ENCODE assay signal across 1 cellular context in the genomic region with DNA sequence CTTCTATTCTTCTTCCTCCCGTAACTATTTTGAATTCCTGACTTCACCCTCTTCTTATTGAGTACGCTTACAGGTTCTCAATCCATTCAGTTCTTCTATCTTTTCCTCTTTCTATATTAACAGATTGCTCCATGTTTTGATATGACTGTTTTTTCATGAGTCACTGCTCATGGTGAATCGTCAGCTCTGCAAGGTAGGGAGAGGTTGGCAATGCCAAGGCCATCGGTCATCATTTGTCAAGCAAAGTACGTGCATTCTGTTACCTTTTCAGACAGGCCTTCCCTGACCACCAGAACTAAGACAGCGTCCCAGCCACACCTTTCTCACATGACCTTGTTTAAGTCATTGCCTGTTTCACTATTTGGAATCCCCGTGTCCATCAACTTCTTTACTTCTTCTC.
TF ChIP-seq lines count a peak whose summit lies in the region.

No MANE protein-coding gene starts in this region.

TF ChIP-seq in GM23338, 12 proteins besides CTCF, POLR2A, EP300 and RAD21 (continued from another document):
- TF ChIP-seq, protein P1, sequence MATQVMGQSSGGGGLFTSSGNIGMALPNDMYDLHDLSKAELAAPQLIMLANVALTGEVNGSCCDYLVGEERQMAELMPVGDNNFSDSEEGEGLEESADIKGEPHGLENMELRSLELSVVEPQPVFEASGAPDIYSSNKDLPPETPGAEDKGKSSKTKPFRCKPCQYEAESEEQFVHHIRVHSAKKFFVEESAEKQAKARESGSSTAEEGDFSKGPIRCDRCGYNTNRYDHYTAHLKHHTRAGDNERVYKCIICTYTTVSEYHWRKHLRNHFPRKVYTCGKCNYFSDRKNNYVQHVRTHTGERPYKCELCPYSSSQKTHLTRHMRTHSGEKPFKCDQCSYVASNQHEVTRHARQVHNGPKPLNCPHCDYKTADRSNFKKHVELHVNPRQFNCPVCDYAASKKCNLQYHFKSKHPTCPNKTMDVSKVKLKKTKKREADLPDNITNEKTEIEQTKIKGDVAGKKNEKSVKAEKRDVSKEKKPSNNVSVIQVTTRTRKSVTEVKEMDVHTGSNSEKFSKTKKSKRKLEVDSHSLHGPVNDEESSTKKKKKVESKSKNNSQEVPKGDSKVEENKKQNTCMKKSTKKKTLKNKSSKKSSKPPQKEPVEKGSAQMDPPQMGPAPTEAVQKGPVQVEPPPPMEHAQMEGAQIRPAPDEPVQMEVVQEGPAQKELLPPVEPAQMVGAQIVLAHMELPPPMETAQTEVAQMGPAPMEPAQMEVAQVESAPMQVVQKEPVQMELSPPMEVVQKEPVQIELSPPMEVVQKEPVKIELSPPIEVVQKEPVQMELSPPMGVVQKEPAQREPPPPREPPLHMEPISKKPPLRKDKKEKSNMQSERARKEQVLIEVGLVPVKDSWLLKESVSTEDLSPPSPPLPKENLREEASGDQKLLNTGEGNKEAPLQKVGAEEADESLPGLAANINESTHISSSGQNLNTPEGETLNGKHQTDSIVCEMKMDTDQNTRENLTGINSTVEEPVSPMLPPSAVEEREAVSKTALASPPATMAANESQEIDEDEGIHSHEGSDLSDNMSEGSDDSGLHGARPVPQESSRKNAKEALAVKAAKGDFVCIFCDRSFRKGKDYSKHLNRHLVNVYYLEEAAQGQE (IDR thresholded peaks at IDR 0.05; ENCODE audit: unreplicated experiment), result no peak
- TF ChIP-seq, protein P2, sequence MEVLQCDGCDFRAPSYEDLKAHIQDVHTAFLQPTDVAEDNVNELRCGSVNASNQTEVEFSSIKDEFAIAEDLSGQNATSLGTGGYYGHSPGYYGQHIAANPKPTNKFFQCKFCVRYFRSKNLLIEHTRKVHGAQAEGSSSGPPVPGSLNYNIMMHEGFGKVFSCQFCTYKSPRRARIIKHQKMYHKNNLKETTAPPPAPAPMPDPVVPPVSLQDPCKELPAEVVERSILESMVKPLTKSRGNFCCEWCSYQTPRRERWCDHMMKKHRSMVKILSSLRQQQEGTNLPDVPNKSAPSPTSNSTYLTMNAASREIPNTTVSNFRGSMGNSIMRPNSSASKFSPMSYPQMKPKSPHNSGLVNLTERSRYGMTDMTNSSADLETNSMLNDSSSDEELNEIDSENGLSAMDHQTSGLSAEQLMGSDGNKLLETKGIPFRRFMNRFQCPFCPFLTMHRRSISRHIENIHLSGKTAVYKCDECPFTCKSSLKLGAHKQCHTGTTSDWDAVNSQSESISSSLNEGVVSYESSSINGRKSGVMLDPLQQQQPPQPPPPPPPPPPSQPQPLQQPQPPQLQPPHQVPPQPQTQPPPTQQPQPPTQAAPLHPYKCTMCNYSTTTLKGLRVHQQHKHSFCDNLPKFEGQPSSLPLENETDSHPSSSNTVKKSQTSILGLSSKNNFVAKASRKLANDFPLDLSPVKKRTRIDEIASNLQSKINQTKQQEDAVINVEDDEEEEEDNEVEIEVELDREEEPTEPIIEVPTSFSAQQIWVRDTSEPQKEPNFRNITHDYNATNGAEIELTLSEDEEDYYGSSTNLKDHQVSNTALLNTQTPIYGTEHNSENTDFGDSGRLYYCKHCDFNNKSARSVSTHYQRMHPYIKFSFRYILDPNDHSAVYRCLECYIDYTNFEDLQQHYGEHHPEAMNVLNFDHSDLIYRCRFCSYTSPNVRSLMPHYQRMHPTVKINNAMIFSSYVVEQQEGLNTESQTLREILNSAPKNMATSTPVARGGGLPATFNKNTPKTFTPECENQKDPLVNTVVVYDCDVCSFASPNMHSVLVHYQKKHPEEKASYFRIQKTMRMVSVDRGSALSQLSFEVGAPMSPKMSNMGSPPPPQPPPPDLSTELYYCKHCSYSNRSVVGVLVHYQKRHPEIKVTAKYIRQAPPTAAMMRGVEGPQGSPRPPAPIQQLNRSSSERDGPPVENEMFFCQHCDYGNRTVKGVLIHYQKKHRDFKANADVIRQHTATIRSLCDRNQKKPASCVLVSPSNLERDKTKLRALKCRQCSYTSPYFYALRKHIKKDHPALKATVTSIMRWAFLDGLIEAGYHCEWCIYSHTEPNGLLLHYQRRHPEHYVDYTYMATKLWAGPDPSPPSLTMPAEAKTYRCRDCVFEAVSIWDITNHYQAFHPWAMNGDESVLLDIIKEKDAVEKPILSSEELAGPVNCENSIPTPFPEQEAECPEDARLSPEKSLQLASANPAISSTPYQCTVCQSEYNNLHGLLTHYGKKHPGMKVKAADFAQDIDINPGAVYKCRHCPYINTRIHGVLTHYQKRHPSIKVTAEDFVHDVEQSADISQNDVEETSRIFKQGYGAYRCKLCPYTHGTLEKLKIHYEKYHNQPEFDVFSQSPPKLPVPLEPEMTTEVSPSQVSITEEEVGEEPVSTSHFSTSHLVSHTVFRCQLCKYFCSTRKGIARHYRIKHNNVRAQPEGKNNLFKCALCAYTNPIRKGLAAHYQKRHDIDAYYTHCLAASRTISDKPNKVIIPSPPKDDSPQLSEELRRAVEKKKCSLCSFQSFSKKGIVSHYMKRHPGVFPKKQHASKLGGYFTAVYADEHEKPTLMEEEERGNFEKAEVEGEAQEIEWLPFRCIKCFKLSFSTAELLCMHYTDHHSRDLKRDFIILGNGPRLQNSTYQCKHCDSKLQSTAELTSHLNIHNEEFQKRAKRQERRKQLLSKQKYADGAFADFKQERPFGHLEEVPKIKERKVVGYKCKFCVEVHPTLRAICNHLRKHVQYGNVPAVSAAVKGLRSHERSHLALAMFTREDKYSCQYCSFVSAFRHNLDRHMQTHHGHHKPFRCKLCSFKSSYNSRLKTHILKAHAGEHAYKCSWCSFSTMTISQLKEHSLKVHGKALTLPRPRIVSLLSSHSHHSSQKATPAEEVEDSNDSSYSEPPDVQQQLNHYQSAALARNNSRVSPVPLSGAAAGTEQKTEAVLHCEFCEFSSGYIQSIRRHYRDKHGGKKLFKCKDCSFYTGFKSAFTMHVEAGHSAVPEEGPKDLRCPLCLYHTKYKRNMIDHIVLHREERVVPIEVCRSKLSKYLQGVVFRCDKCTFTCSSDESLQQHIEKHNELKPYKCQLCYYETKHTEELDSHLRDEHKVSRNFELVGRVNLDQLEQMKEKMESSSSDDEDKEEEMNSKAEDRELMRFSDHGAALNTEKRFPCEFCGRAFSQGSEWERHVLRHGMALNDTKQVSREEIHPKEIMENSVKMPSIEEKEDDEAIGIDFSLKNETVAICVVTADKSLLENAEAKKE (CRISPR knock-in tag; IDR thresholded peaks at IDR 0.05), result no peak
- TF ChIP-seq JUNB (IDR thresholded peaks at IDR 0.05; ENCODE audit: unreplicated experiment), result no peak
- no peak for TF ChIP-seq ZNF331 (CRISPR knock-in tag; IDR thresholded peaks at IDR 0.05; ENCODE audit: low read depth)
- TF ChIP-seq STAT1 (IDR thresholded peaks at IDR 0.05; ENCODE audit: unreplicated experiment), result no peak
- TF ChIP-seq EZH2phosphoT487 (IDR thresholded peaks at IDR 0.05; ENCODE audit: unreplicated experiment), result no peak
- no peak for TF ChIP-seq CREB1 (CRISPR knock-in tag; IDR thresholded peaks at IDR 0.05; ENCODE audit: low read depth)
- TF ChIP-seq EZH2 (IDR thresholded peaks at IDR 0.05; ENCODE audit: low read depth, unreplicated experiment), result no peak
TF ChIP-seq in GM23338: peak in this region for 0.
